Comparison of ENCODE assay signal across 9 cellular contexts in the genomic region with DNA sequence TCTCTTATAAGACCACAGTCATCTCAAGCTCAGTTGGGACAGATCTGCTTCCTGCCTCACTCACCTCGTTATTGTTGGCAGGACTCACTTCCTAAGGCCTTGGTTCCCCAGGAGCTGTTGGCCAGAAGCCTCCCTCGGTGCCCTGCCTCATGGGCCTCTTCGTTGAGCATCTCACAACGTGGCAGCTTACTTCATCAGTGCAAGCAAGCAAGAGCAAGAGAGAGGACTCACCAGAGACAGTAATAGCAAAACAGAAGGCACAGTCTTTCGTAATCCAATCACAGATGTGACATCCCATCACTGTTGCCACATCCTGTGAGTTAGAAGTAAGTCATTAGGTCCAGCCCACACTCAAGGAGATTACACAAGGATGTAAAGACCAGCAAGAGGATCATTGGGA.
A peak's percentile ranks its signal among the peaks of the same experiment; 100 is the strongest.
DNase-seq lines count a peak whose midpoint lies in the region; ATAC-seq, FAIRE-seq and TF ChIP-seq lines count a peak whose summit lies in the region.
"Had no signal": no experiment of that assay in that cellular context is flagged by ENCODE, and none has a peak within 500 bp of the region (broad histone marks: within the 10 kb centered on the region; RNA-seq: fewer than 3 reads in every experiment).

No MANE protein-coding gene starts in this region.

- H3K27me3 ChIP-seq in mucosa of rectum (ENCODE audit: control insufficient read depth in 2 of 2, insufficient read depth in 2 of 2, low read length in 2 of 2): no peaks in the 10 kb centered on the region

- H3K36me3 ChIP-seq in mucosa of rectum (ENCODE audit: control insufficient read depth in 2 of 2, insufficient read depth in 2 of 2, low read length in 2 of 2): no peaks in the 10 kb centered on the region

- H3K4me3 ChIP-seq in mucosa of rectum (ENCODE audit: low read length in 2 of 2): peak overlapping the region; percentile 64 to 71

- no peak for FAIRE-seq in RCC 7860 (lab: Jason Lieb, UNC)

- no peak for TF ChIP-seq POLR2A in GM18505 (IDR thresholded peaks at IDR 0.05; ENCODE audit: borderline replicate concordance, extremely low read depth, insufficient read depth, insufficient read length)

- no peaks in the 10 kb centered on the region for H3K9me3 ChIP-seq in mucosa of rectum (ENCODE audit: control insufficient read depth in 2 of 2, low read length in 2 of 2)

- H3K4me1 ChIP-seq in mucosa of rectum (ENCODE audit: control insufficient read depth in 2 of 2, insufficient read depth in 2 of 2, low read length in 2 of 2): peaks cover 56 to 60% of the 10 kb centered on the region in 2 donors

- ATAC-seq in GM18505 (IDR thresholded peaks at IDR 0.05; ENCODE audit: unreplicated experiment) (no peak), HG02763 (IDR thresholded peaks at IDR 0.05; ENCODE audit: unreplicated experiment) (no peak)

- peak; percentile 91 for DNase-seq in GF-D8 (lab: John Stamatoyannopoulos, UW)
- DNase-seq in RCC 7860 (ENCODE audit: low spot score): peak; percentile 75
- no peak for DNase-seq in OCI-M2 (lab: John Stamatoyannopoulos, UW; ENCODE audit: unreplicated experiment)
- no peak for DNase-seq in KG1 (lab: John Stamatoyannopoulos, UW)

- H3K9ac ChIP-seq in mucosa of rectum (ENCODE audit: low read depth in 1 of 2, low read length in 2 of 2): peak overlapping the region; percentile 21 to 27
- H3K9ac ChIP-seq: KMS-11 had no signal

- H3K27ac ChIP-seq in cingulate gyrus (ENCODE audit: low read depth, low read length) (peak overlapping the region; percentile 44), mucosa of rectum (ENCODE audit: low read depth in 2 of 2, low read length in 2 of 2) (peak overlapping the region; percentile 85 to 91)
- H3K27ac ChIP-seq: KMS-11 had no signal

Comparison
In these comparisons a context has a peak if more than half of its experiments do, and no peak if none do; other contexts are left out.
1. DNase-seq: peak in GF-D8 (single experiment) and RCC 7860 (single experiment); none in OCI-M2 (single experiment) and KG1 (single experiment).